ENCODE assay signal across 28 cellular contexts in the genomic region with DNA sequence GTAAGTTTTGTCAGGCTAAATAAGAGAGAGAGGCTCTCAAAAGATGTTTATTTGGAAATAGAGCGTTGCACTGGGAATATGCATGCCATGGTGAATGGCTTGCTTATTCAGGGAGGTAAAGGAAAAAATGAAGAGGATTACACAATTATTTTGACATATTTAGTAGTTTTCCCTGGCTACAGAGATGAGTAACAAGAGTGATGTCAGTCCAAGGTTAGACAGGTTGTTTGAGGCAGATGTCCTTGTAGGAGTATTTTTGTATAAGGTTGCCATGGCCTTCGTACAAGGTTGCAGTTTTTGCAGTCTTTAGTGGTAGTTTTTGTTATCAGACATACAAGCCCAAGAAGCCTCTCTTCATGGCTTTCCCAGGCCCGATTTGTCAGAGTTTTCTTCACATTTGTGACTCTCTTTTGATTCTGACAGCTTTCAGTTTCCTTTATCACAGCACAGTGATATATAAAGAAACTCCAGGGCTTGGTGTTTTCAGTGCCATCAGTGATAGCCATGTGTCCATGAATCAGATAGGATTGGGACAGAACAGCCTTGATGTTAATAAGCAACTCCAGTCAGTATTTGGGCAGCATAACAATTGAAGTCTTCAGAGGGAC. TPM values are rescaled to one million over a fixed set of nuclear protein-coding genes. Genes with fewer than 3 reads are reported as not detected.
A peak's percentile ranks its signal among the peaks of the same experiment; 100 is the strongest.
DNase-seq lines count a peak whose midpoint lies in the region; ATAC-seq, FAIRE-seq and TF ChIP-seq lines count a peak whose summit lies in the region.
"Had no signal": no experiment of that assay in that cellular context is flagged by ENCODE, and none has a peak within 500 bp of the region (broad histone marks: within the 10 kb centered on the region; RNA-seq: fewer than 3 reads in every experiment).

No MANE protein-coding gene starts in this region.

- ATAC-seq in activated CD4-positive, CD25-positive, alpha-beta regulatory T cell treated with anti-CD3 and anti-CD28 coated beads, Interleukin-2, amount 50 U/mL, for 24 hours, result peak; percentile 32 to 65
- ATAC-seq: CD8-positive, alpha-beta T cell; HCT116; T-cell had no signal

- TF ChIP-seq CTCF in epithelial cell of esophagus (IDR thresholded peaks at IDR 0.05; ENCODE audit: insufficient read depth, low read depth, low read length, missing control alignments) (no peak), kidney (IDR thresholded peaks at IDR 0.05; ENCODE audit: borderline replicate concordance, extremely low read depth, insufficient read depth) (no peak), endothelial cell (IDR thresholded peaks at IDR 0.05; ENCODE audit: unreplicated experiment) (no peak)

- peak overlapping the region; percentile 1 for H3K27ac Mint-ChIP-seq in activated naive CD8-positive, alpha-beta T cell
- H3K27ac Mint-ChIP-seq in activated naive CD8-positive, alpha-beta T cell treated with anti-CD3 and anti-CD28 coated beads for 36 hours, result no peak overlapping the region
- H3K27ac Mint-ChIP-seq in endothelial cell (ENCODE audit: unreplicated experiment), result no peak overlapping the region
- H3K27ac Mint-ChIP-seq: CD8-positive, alpha-beta T cell; neural progenitor cell; progenitor cell of endocrine pancreas had no signal

- H3K36me3 ChIP-seq in kidney (ENCODE audit: control insufficient read depth in 1 of 2, insufficient read depth in 2 of 2, low read length in 2 of 2), result peaks cover 29 to 50% of the 10 kb centered on the region in 2 donors
- H3K36me3 ChIP-seq: neural progenitor cell had no signal

- intact Hi-C loops in kidney (cut with DNase I), result no loop called here

- no peak overlapping the region for H3K27ac ChIP-seq in kidney (ENCODE audit: low read depth in 2 of 2, low read length in 2 of 2)
- H3K27ac ChIP-seq: neural progenitor cell, Peyer's patch, SJSA1, tibial artery had no signal

- no peak overlapping the region for H3K4me3 ChIP-seq in epithelial cell of esophagus (ENCODE audit: low read length)
- no peak overlapping the region for H3K4me3 ChIP-seq in kidney (ENCODE audit: low read length in 2 of 2)
- H3K4me3 ChIP-seq: neural progenitor cell, Peyer's patch, SJSA1, stomach, tibial artery had no signal

- peaks cover 25% of the 10 kb centered on the region for H3K4me1 Mint-ChIP-seq in activated naive CD8-positive, alpha-beta T cell (ENCODE audit: low read depth)
- peaks cover 29% of the 10 kb centered on the region for H3K4me1 Mint-ChIP-seq in activated naive CD8-positive, alpha-beta T cell treated with anti-CD3 and anti-CD28 coated beads for 36 hours
- H3K4me1 Mint-ChIP-seq in endothelial cell (ENCODE audit: unreplicated experiment), result no peaks in the 10 kb centered on the region

- peaks cover 10 to 15% of the 10 kb centered on the region in 2 donors for H3K4me1 ChIP-seq in kidney (ENCODE audit: control insufficient read depth in 1 of 2, insufficient read depth in 1 of 2, low read depth in 1 of 2, low read length in 2 of 2)
- H3K4me1 ChIP-seq: neural progenitor cell, Peyer's patch, SJSA1, tibial artery had no signal

- H3K9me3 ChIP-seq in kidney (ENCODE audit: control insufficient read depth in 1 of 2, low read length in 2 of 2), result no peaks in the 10 kb centered on the region
- H3K9me3 ChIP-seq: Peyer's patch, SJSA1, stomach, tibial artery had no signal

- no peak for DNase-seq in activated CD4-positive, CD25-positive, alpha-beta regulatory T cell treated with anti-CD3 and anti-CD28 coated beads, Interleukin-2, amount 50 U/mL, for 72 hours
- DNase-seq in activated naive CD8-positive, alpha-beta T cell treated with anti-CD3 and anti-CD28 coated beads for 36 hours, result no peak
- peak; percentile 28 for DNase-seq in epithelial cell of esophagus (ENCODE audit: low read depth)
- DNase-seq in DMS153 (lab: John Stamatoyannopoulos, UW), result no peak
- no peak for DNase-seq in kidney
- no peak for DNase-seq in endothelial cell (ENCODE audit: low spot score)
- DNase-seq: 8988T; activated CD8-positive, alpha-beta memory T cell treated with anti-CD3 and anti-CD28 coated beads for 24 hours; activated effector memory CD4-positive, alpha-beta T cell treated with Interleukin-2 at 50 U/mL for 16 hours; CD8-positive, alpha-beta T cell; cortex of kidney; DMS 273 treated with DMSO at 0.1 percent for 48 hours; Karpas-422; NCI-H1048; NCI-H1694 treated with DMSO at 0.1 percent for 48 hours; NCI-H2171 treated with DMSO at 0.1 percent for 48 hours; NCI-H526 treated with DMSO at 0.1 percent for 48 hours; Peyer's patch; stimulated activated CD4-positive, alpha-beta T cell treated with anti-CD3 and anti-CD28 coated beads, Interleukin-15, amount 100 ng/mL, for 24 hours; stomach; T-cell; tibial artery had no signal

- H3K4me3 Mint-ChIP-seq in activated naive CD8-positive, alpha-beta T cell, result no peak overlapping the region
- H3K4me3 Mint-ChIP-seq in activated naive CD8-positive, alpha-beta T cell treated with anti-CD3 and anti-CD28 coated beads for 36 hours, result no peak overlapping the region
- no peak overlapping the region for H3K4me3 Mint-ChIP-seq in endothelial cell (ENCODE audit: unreplicated experiment)
- H3K4me3 Mint-ChIP-seq: CD8-positive, alpha-beta T cell; neural progenitor cell; T-cell had no signal

- H3K9ac ChIP-seq in kidney (ENCODE audit: low read length in 2 of 2), result no peak overlapping the region
- H3K9ac ChIP-seq: neural progenitor cell had no signal

- no peak for FAIRE-seq in kidney (lab: Jason Lieb, UNC)

- H3K36me3 Mint-ChIP-seq in activated naive CD8-positive, alpha-beta T cell, result peaks cover 24% of the 10 kb centered on the region
- H3K36me3 Mint-ChIP-seq in activated naive CD8-positive, alpha-beta T cell treated with anti-CD3 and anti-CD28 coated beads for 36 hours, result peaks cover 42% of the 10 kb centered on the region
- peaks cover 49% of the 10 kb centered on the region for H3K36me3 Mint-ChIP-seq in endothelial cell (ENCODE audit: low read depth, unreplicated experiment)

- H3K9me3 Mint-ChIP-seq in activated naive CD8-positive, alpha-beta T cell (ENCODE audit: low read depth), result no peaks in the 10 kb centered on the region
- no peaks in the 10 kb centered on the region for H3K9me3 Mint-ChIP-seq in activated naive CD8-positive, alpha-beta T cell treated with anti-CD3 and anti-CD28 coated beads for 36 hours
- H3K9me3 Mint-ChIP-seq in endothelial cell (ENCODE audit: unreplicated experiment), result no peaks in the 10 kb centered on the region
- H3K9me3 Mint-ChIP-seq: CD8-positive, alpha-beta T cell; neural progenitor cell had no signal

- no peaks in the 10 kb centered on the region for H3K27me3 Mint-ChIP-seq in activated naive CD8-positive, alpha-beta T cell
- no peaks in the 10 kb centered on the region for H3K27me3 Mint-ChIP-seq in activated naive CD8-positive, alpha-beta T cell treated with anti-CD3 and anti-CD28 coated beads for 36 hours
- peaks cover 5% of the 10 kb centered on the region for H3K27me3 Mint-ChIP-seq in endothelial cell (ENCODE audit: unreplicated experiment)
- H3K27me3 Mint-ChIP-seq: progenitor cell of endocrine pancreas, T-cell had no signal

RNA-seq across cellular contexts. Expression of a gene that starts 18.7 kb away (rescaled TPM):
- total RNA-seq in activated naive CD8-positive, alpha-beta T cell treated with anti-CD3 and anti-CD28 coated beads for 36 hours, result 10 to 100 TPM; 25.1 to 25.3 TPM
- total RNA-seq in kidney, result 50.8 TPM
- polyA plus RNA-seq in kidney (ENCODE audit: insufficient read depth, low read depth, low replicate concordance), result 16.4 TPM
- 5.8 TPM for total RNA-seq in endothelial cell (ENCODE audit: unreplicated experiment)
